ENCODE assay signal across 22 cellular contexts in the genomic region with DNA sequence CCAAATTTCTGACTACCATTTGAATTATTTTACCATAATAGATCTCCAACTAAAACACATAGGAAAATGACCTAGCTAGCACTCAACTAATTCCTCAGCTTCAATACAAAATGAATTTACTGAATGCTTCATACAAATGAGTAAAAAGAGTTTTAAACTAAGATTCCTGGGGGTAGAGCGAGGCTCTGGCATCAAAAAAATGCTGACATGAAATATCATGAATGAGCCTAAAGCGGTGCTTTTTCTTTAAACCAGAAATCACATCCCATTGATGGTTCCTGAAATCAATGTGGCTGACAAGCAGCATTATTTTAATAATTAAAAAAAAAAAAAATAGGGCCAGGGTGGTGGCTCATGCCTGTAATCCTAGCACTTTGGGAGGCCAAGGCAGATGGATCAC. TPM values are rescaled to one million over a fixed set of nuclear protein-coding genes. Genes with fewer than 3 reads are reported as not detected.
DNase-seq lines count a peak whose midpoint lies in the region; ATAC-seq, FAIRE-seq and TF ChIP-seq lines count a peak whose summit lies in the region.
"Had no signal": no experiment of that assay in that cellular context is flagged by ENCODE, and none has a peak within 500 bp of the region (broad histone marks: within the 10 kb centered on the region; RNA-seq: fewer than 3 reads in every experiment).

No MANE protein-coding gene starts in this region.

- POLR2A ChIA-PET in activated CD4-positive, alpha-beta T cell treated with anti-CD3 and anti-CD28 coated beads for 36 hours (lab: Charles Lee): interaction anchor here (0.6 kb wide), 1 partner anchor 10 kb away, joined by 3 read pairs; no protein-coding TSS in a partner anchor
- POLR2A ChIA-PET in CD4-positive, alpha-beta memory T cell (lab: Charles Lee; ENCODE audit: partially characterized antibody): no interaction called here
- POLR2A ChIA-PET in K562 (lab: Yijun Ruan, JAX): interaction anchor here (0.5 to 1.4 kb wide), 3 partner anchors 11 to 24 kb away, joined by 3 read pairs; no protein-coding TSS in a partner anchor

- TF ChIP-seq CTCF in K562 (IDR thresholded peaks at IDR 0.05 in 2 of 3, conservative IDR thresholded peaks at IDR 0.05 in 1 of 3; ENCODE audit: insufficient read depth in 2 of 3, low read depth in 1 of 3, low read length in 3 of 3) (no peak), testis (IDR thresholded peaks at IDR 0.05) (no peak)

- H4K20me1 ChIP-seq in K562 (replicated peaks; ENCODE audit: control insufficient read depth, insufficient read depth, low read length): peaks cover 5% of the 10 kb centered on the region; the same call in 1 of the 2 replicates

- H3K9me3 Mint-ChIP-seq in activated CD4-positive, alpha-beta T cell treated with anti-CD3 and anti-CD28 coated beads for 36 hours (ENCODE audit: low read depth): no peaks in the 10 kb centered on the region
- peaks cover 0 to 2% (median 0%) of the 10 kb centered on the region in 8 donors for H3K9me3 Mint-ChIP-seq in CD4-positive, alpha-beta memory T cell
- H3K9me3 Mint-ChIP-seq in natural killer cell treated with Interleukin-12 subunit alpha and Interleukin-12 subunit beta and Interleukin-15 and Interleukin-18, amount 100 ng/mL, for 72 hours: no peaks in the 10 kb centered on the region

- peaks cover 25% of the 10 kb centered on the region for H3K36me3 Mint-ChIP-seq in activated CD4-positive, alpha-beta T cell treated with anti-CD3 and anti-CD28 coated beads for 36 hours (ENCODE audit: low read depth)
- H3K36me3 Mint-ChIP-seq in CD4-positive, alpha-beta memory T cell: peaks cover 11 to 15% of the 10 kb centered on the region in 2 donors
- H3K36me3 Mint-ChIP-seq in natural killer cell treated with Interleukin-12 subunit alpha and Interleukin-12 subunit beta and Interleukin-15 and Interleukin-18, amount 100 ng/mL, for 72 hours: no peaks in the 10 kb centered on the region

- intact Hi-C loops in activated CD4-positive, alpha-beta T cell treated with anti-CD3 and anti-CD28 coated beads for 36 hours (cut with DNase I, micrococcal nuclease): no loop called here
- intact Hi-C loops in CD4-positive, alpha-beta memory T cell (cut with micrococcal nuclease): no loop called here
- intact Hi-C loops in K562 (cut with micrococcal nuclease): no loop called here
- intact Hi-C loops in testis (cut with DNase I; ENCODE audit: low total_unique reads): no loop called here

- H3K27me3 Mint-ChIP-seq in activated CD4-positive, alpha-beta T cell treated with anti-CD3 and anti-CD28 coated beads for 36 hours: no peaks in the 10 kb centered on the region
- no peaks in the 10 kb centered on the region for H3K27me3 Mint-ChIP-seq in CD4-positive, alpha-beta memory T cell
- H3K27me3 Mint-ChIP-seq in natural killer cell treated with Interleukin-12 subunit alpha and Interleukin-12 subunit beta and Interleukin-15 and Interleukin-18, amount 100 ng/mL, for 72 hours: no peaks in the 10 kb centered on the region

- peaks cover 44% of the 10 kb centered on the region for H3K4me1 Mint-ChIP-seq in activated CD4-positive, alpha-beta T cell treated with anti-CD3 and anti-CD28 coated beads for 36 hours
- peaks cover 44 to 56% (median 48%) of the 10 kb centered on the region in 4 donors for H3K4me1 Mint-ChIP-seq in CD4-positive, alpha-beta memory T cell
- H3K4me1 Mint-ChIP-seq in natural killer cell treated with Interleukin-12 subunit alpha and Interleukin-12 subunit beta and Interleukin-15 and Interleukin-18, amount 100 ng/mL, for 72 hours (ENCODE audit: low read depth in 2 of 2): peaks cover 20 to 34% of the 10 kb centered on the region in 2 donors

- H3K4me2 ChIP-seq in K562 (ENCODE audit: insufficient read depth, low read length): no peak overlapping the region
- H3K4me2 ChIP-seq: BLaER1 treated with 17β-estradiol and CSF1 and Interleukin-3, amounts not matched to agents 10 nM and 100 nM; SK-N-SH had no signal

- no peak overlapping the region for H3K27ac ChIP-seq in CD4-positive, alpha-beta memory T cell (ENCODE audit: low read depth, low read length)
- no peak overlapping the region for H3K27ac ChIP-seq in K562 (ENCODE audit: extremely low read depth, low read depth, low read length)
- H3K27ac ChIP-seq in testis: no peak overlapping the region
- H3K27ac ChIP-seq: 22Rv1; BLaER1 treated with 17β-estradiol and CSF1 and Interleukin-3, amounts not matched to agents 10 nM and 100 nM had no signal

- H3K4me1 ChIP-seq in CD4-positive, alpha-beta memory T cell (ENCODE audit: insufficient read depth, low read length): peaks cover 28% of the 10 kb centered on the region
- H3K4me1 ChIP-seq in K562 (replicated peaks in 1 of 2; ENCODE audit: control insufficient read depth in 2 of 2, insufficient read depth in 2 of 2, low read length in 2 of 2) (peaks cover 0 to 4% of the 10 kb centered on the region in 2 experiments; a peak in 1 of 5 replicates), testis (peaks cover 10% of the 10 kb centered on the region)

- TF ChIP-seq EP300 in K562 (IDR thresholded peaks at IDR 0.05; ENCODE audit: low read length): no peak

- CTCF ChIA-PET in activated CD4-positive, alpha-beta T cell treated with anti-CD3 and anti-CD28 coated beads for 36 hours (lab: Charles Lee): no interaction called here
- CTCF ChIA-PET in CD4-positive, alpha-beta memory T cell (lab: Charles Lee; ENCODE audit: partially characterized antibody): interaction anchor here (1.1 kb wide), 1 partner anchor 10 kb away, joined by 3 read pairs; no protein-coding TSS in a partner anchor
- CTCF ChIA-PET in K562 (lab: Yijun Ruan, JAX; ENCODE audit: low intra/inter-chr PET ratio): no interaction called here

- no peak for TF ChIP-seq POLR2A in K562 (conservative IDR thresholded peaks at IDR 0.05)
- TF ChIP-seq POLR2A in testis (IDR thresholded peaks at IDR 0.05): no peak

- FAIRE-seq in K562 (lab: Jason Lieb, UNC): no peak

- no TSS peak for BruUV-seq in K562 (replicated peaks; lab: Mats Ljungman, UMichigan)

- no peak for DNase-seq in activated CD4-positive, alpha-beta T cell treated with anti-CD3 and anti-CD28 coated beads for 36 hours
- DNase-seq in activated CD4-positive, alpha-beta T cell treated with anti-CD3 and anti-CD28 coated beads for 1 hour: no peak
- DNase-seq in CD4-positive, alpha-beta memory T cell: no peak
- DNase-seq in K562 (ENCODE audit: extremely low read depth in 1 of 4, low spot score in 3 of 4) (no peak), testis (no peak)
- no peak for DNase-seq in natural killer cell treated with Interleukin-12 subunit alpha and Interleukin-12 subunit beta and Interleukin-15 and Interleukin-18, amount 100 ng/mL, for 72 hours (ENCODE audit: low spot score)
- DNase-seq in stimulated activated naive CD4-positive, alpha-beta T cell (lab: John Stamatoyannopoulos, UW): no peak
- DNase-seq: COR-L47, DMS79 treated with DMSO at 0.1 percent for 48 hours, H7, KBM-7, NCI-H1092, NCI-H1436 treated with DMSO at 0.1 percent for 48 hours, NCI-H2029, NCI-H226, NCI-H510A treated with DMSO at 0.1 percent for 48 hours, SIG-M5, SK-N-SH had no signal

- H3K27ac Mint-ChIP-seq in activated CD4-positive, alpha-beta T cell treated with anti-CD3 and anti-CD28 coated beads for 36 hours: peak overlapping the region; percentile 45
- peak overlapping the region in 4 of 7 donors; percentile 4 to 71 (median 40) for H3K27ac Mint-ChIP-seq in CD4-positive, alpha-beta memory T cell
- H3K27ac Mint-ChIP-seq in natural killer cell treated with Interleukin-12 subunit alpha and Interleukin-12 subunit beta and Interleukin-15 and Interleukin-18, amount 100 ng/mL, for 72 hours: peak overlapping the region in 1 of 2 donors; percentile 54

- no peaks in the 10 kb centered on the region for H3K9me3 ChIP-seq in CD4-positive, alpha-beta memory T cell (ENCODE audit: control insufficient read depth in 1 of 2, low read length in 2 of 2)
- H3K9me3 ChIP-seq in K562 (replicated peaks; ENCODE audit: control insufficient read depth, insufficient read depth, low read depth, low read length): no peaks in the 10 kb centered on the region
- no peaks in the 10 kb centered on the region for H3K9me3 ChIP-seq in testis
- H3K9me3 ChIP-seq: SK-N-SH had no signal

- peaks cover 82% of the 10 kb centered on the region for H3K79me2 ChIP-seq in K562 (ENCODE audit: control insufficient read depth, insufficient read depth, low read length)

- no peaks in the 10 kb centered on the region for H3K9me1 ChIP-seq in K562 (ENCODE audit: control insufficient read depth, insufficient read depth, low read length)

- H3K36me3 ChIP-seq in CD4-positive, alpha-beta memory T cell (ENCODE audit: insufficient read depth, low read length): no peaks in the 10 kb centered on the region
- H3K36me3 ChIP-seq in K562 (ENCODE audit: control insufficient read depth, insufficient read depth, low read length) (peaks cover 11% of the 10 kb centered on the region; the same call in 1 of the 3 replicates), testis (ENCODE audit: low read depth, missing control alignments) (no peaks in the 10 kb centered on the region)

- TF ChIP-seq RAD21 in K562 (CRISPR knock-in tag; conservative IDR thresholded peaks at IDR 0.05 in 1 of 2, IDR thresholded peaks at IDR 0.05 in 1 of 2): no peak

- H3K4me3 Mint-ChIP-seq in activated CD4-positive, alpha-beta T cell treated with anti-CD3 and anti-CD28 coated beads for 36 hours: no peak overlapping the region
- H3K4me3 Mint-ChIP-seq in CD4-positive, alpha-beta memory T cell: peak overlapping the region in 1 of 8 donors; percentile 41
- peak overlapping the region; percentile 34 for H3K4me3 Mint-ChIP-seq in natural killer cell treated with Interleukin-12 subunit alpha and Interleukin-12 subunit beta and Interleukin-15 and Interleukin-18, amount 100 ng/mL, for 72 hours

- H2AFZ ChIP-seq in K562 (ENCODE audit: low read depth, low read length): no peak overlapping the region

- 93% methylated on average over 2 of the region's 2 CpGs for whole genome bisulfite sequencing in K562 (ENCODE audit: insufficient coverage, low coverage, missing lambda C conversion rate)
- 93 to 96% methylated on average over 2 of the region's 2 CpGs for WGBS in testis, 2 donors

- in situ Hi-C loops in K562 (cut with MboI): no loop called here

- no peaks in the 10 kb centered on the region for H3K27me3 ChIP-seq in CD4-positive, alpha-beta memory T cell (ENCODE audit: insufficient read depth, low read length)
- no peaks in the 10 kb centered on the region for H3K27me3 ChIP-seq in K562 (ENCODE audit: control insufficient read depth in 2 of 2, insufficient read depth in 2 of 2, low read length in 2 of 2)
- H3K27me3 ChIP-seq in testis: no peaks in the 10 kb centered on the region
- H3K27me3 ChIP-seq: BLaER1 treated with 17β-estradiol and CSF1 and Interleukin-3, amounts not matched to agents 10 nM and 100 nM had no signal

- no peak overlapping the region for H3K9ac ChIP-seq in K562 (ENCODE audit: insufficient read depth in 1 of 2, low read depth in 2 of 2, low read length in 2 of 2)
- H3K9ac ChIP-seq: BLaER1 treated with 17β-estradiol and CSF1 and Interleukin-3, amounts not matched to agents 10 nM and 100 nM; SK-N-SH had no signal

- no peak for ATAC-seq in activated CD4-positive, alpha-beta T cell treated with anti-CD3 and anti-CD28 coated beads for 36 hours
- ATAC-seq in K562: no peak
- no peak for ATAC-seq in natural killer cell treated with Interleukin-12 subunit alpha and Interleukin-12 subunit beta and Interleukin-15 and Interleukin-18, amount 100 ng/mL, for 72 hours
- ATAC-seq in GM18907 (IDR thresholded peaks at IDR 0.05; ENCODE audit: unreplicated experiment): no peak
- ATAC-seq: Panc1 had no signal

- no peak overlapping the region for H3K4me3 ChIP-seq in CD4-positive, alpha-beta memory T cell (ENCODE audit: low read length in 2 of 2)
- H3K4me3 ChIP-seq in K562 (no peak overlapping the region), testis (no peak overlapping the region)
- H3K4me3 ChIP-seq: BLaER1 treated with 17β-estradiol and CSF1 and Interleukin-3, amounts not matched to agents 10 nM and 100 nM had no signal

RNA-seq across cellular contexts. Expression of a gene that starts 32.1 kb away (rescaled TPM):
- 10 to 100 TPM; 58.6 to 76.3 TPM for total RNA-seq in activated CD4-positive, alpha-beta T cell treated with anti-CD3 and anti-CD28 coated beads for 36 hours
- 10 to 100 TPM; 84.9 to 86.2 TPM for total RNA-seq in CD4-positive, alpha-beta memory T cell
- polyA plus RNA-seq in CD4-positive, alpha-beta memory T cell: 10 to 100 TPM; 19.4 to 55.9 TPM
- total RNA-seq in K562 (2011; cell fraction: chromatin; rRNA removed; ENCODE audit: low replicate concordance): 62.3 and 147 TPM in 2 replicates
- total RNA-seq in K562 (2011; cell fraction: nucleolus; rRNA removed): 25.3 and 36.8 TPM in 2 replicates
- 76.0 and 124 TPM in 2 replicates for total RNA-seq in K562 (2011; cell fraction: nucleoplasm; rRNA removed)
- total RNA-seq in K562 (2014; rRNA removed) (24.2 and 29.2 TPM in 2 replicates), K562 (2014; rRNA removed; fragmentation: Illumina TruSeq; extraction: Trizol) (39.5 and 46.3 TPM in 2 replicates), K562 (2015; rRNA removed; fragmentation: Illumina TruSeq; extraction: Trizol) (34.3 and 36.9 TPM in 2 replicates), K562 (2021) (57.4 and 57.8 TPM in 2 replicates), testis (10 to 100 TPM; 62.1 to 65.8 TPM)
- polyA plus RNA-seq in K562 (2011; rRNA removed) (53.6 and 56.8 TPM in 2 replicates), K562 (2014; fragmentation: Illumina TruSeq; extraction: Trizol) (31.1 and 36.2 TPM in 2 replicates), K562 (2014; fragmentation: Nextera tagmentation; extraction: Ambion mirVana) (10 to 100 TPM; 38.4 to 43.5 TPM), K562 (2014; rRNA removed) (25.0 and 26.7 TPM in 2 replicates), testis (ENCODE audit: insufficient read depth, low read depth, low replicate concordance) (57.4 TPM)
- 10.0 and 21.9 TPM in 2 replicates for polyA plus RNA-seq in K562 (2011; cell fraction: cytosol; rRNA removed)
- polyA plus RNA-seq in K562 (2011; cell fraction: nucleus; rRNA removed): 34.4 and 43.5 TPM in 2 replicates
- polyA plus RNA-seq in K562 (2012): 22.1 and 23.0 TPM in 2 replicates
- polyA minus RNA-seq in K562 (2011; rRNA and poly(A)+ RNA removed): 107 and 120 TPM in 2 replicates
- polyA minus RNA-seq in K562 (2011; cell fraction: cytosol; rRNA and poly(A)+ RNA removed): 27.3 and 32.9 TPM in 2 replicates
- polyA minus RNA-seq in K562 (2011; cell fraction: nucleus; rRNA and poly(A)+ RNA removed): 45.1 and 81.6 TPM in 2 replicates
- total RNA-seq in natural killer cell treated with Interleukin-12 subunit alpha and Interleukin-12 subunit beta and Interleukin-15 and Interleukin-18, amount 100 ng/mL, for 72 hours: 10 to 100 TPM; 70.6 to 85.3 TPM
